Comparison of ENCODE assay signal across 25 cellular contexts in genomic region chr22:44002324-44002723, GRCh38.
"Had no signal": no experiment of that assay in that cellular context is flagged by ENCODE, and none has a peak within 500 bp of the region (broad histone marks: within the 10 kb centered on the region; RNA-seq: fewer than 3 reads in every experiment).

No MANE protein-coding gene starts in this region.

- DNase-seq: colonic mucosa; effector CD8-positive, alpha-beta T cell; endodermal cell; foreskin keratinocyte; heart left ventricle; kidney; natural killer cell; right lobe of liver; stimulated activated CD4-positive, alpha-beta T cell treated with anti-CD3 and anti-CD28 coated beads, Interleukin-12 subunit alpha, Interleukin-12 subunit beta, amount 100 ng/mL, for 4 hours; stimulated activated CD4-positive, alpha-beta T cell treated with anti-CD3 and anti-CD28 coated beads, Interleukin-1b, Interleukin-23, amount 100 ng/mL, for 48 hours; stimulated activated CD4-positive, alpha-beta T cell treated with anti-CD3 and anti-CD28 coated beads, Interleukin-4, amount 100 ng/mL, for 1 hour; stimulated activated CD8-positive, alpha-beta memory T cell treated with anti-CD3 and anti-CD28 coated beads, Interleukin-4, amount 100 ng/mL, for 48 hours; stimulated activated naive CD4-positive, alpha-beta T cell; stimulated activated naive CD8-positive, alpha-beta T cell treated with anti-CD3 and anti-CD28 coated beads, Interleukin-15, amount 100 ng/mL, for 72 hours; thyroid gland; trophoblast cell had no signal

- H3K36me3 Mint-ChIP-seq: natural killer cell had no signal

- H3K27ac ChIP-seq: colonic mucosa, esophagus muscularis mucosa, foreskin keratinocyte, gastroesophageal sphincter, hepatocyte, neural progenitor cell, parathyroid adenoma, right lobe of liver, thyroid gland had no signal

- ATAC-seq: foreskin keratinocyte; gastroesophageal sphincter; heart left ventricle; left lobe of liver; natural killer cell; right lobe of liver; stimulated activated naive CD8-positive, alpha-beta T cell treated with anti-CD3 and anti-CD28 coated beads, Interleukin-15, amount 100 ng/mL, for 72 hours had no signal

- H3K4me3 Mint-ChIP-seq: dendritic cell treated with granulocyte-macrophage colony-stimulating factor and Interleukin-4, amounts not matched to agents 40 ng/mL and 50 ng/mL, for 4 days; endodermal cell; natural killer cell; neural progenitor cell; stimulated activated naive CD8-positive, alpha-beta T cell treated with anti-CD3 and anti-CD28 coated beads, Interleukin-15, amount 100 ng/mL, for 72 hours had no signal

- H3K27me3 ChIP-seq: colonic mucosa, esophagus muscularis mucosa, foreskin keratinocyte, gastroesophageal sphincter, heart left ventricle, hepatocyte, neural progenitor cell, right lobe of liver, thyroid gland had no signal

- H3K4me3 ChIP-seq: colonic mucosa, esophagus muscularis mucosa, gastroesophageal sphincter, heart left ventricle, hepatocyte, neural progenitor cell, right lobe of liver, smooth muscle cell, thyroid gland had no signal

- H3K9me3 ChIP-seq: colonic mucosa, right lobe of liver, thyroid gland had no signal

- H3K4me1 ChIP-seq: colonic mucosa, foreskin keratinocyte, gastroesophageal sphincter, neural progenitor cell, parathyroid adenoma, right lobe of liver, thyroid gland had no signal

- H3K4me1 Mint-ChIP-seq: natural killer cell had no signal

- H3K27me3 Mint-ChIP-seq: dendritic cell treated with granulocyte-macrophage colony-stimulating factor and Interleukin-4, amounts not matched to agents 40 ng/mL and 50 ng/mL, for 4 days; progenitor cell of endocrine pancreas; stimulated activated naive CD8-positive, alpha-beta T cell treated with anti-CD3 and anti-CD28 coated beads, Interleukin-15, amount 100 ng/mL, for 72 hours had no signal

- H3K27ac Mint-ChIP-seq: dendritic cell treated with granulocyte-macrophage colony-stimulating factor and Interleukin-4, amounts not matched to agents 40 ng/mL and 50 ng/mL, for 4 days; endodermal cell; natural killer cell; neural progenitor cell; progenitor cell of endocrine pancreas; stimulated activated naive CD8-positive, alpha-beta T cell treated with anti-CD3 and anti-CD28 coated beads, Interleukin-15, amount 100 ng/mL, for 72 hours had no signal

- H3K9me3 Mint-ChIP-seq: dendritic cell treated with granulocyte-macrophage colony-stimulating factor and Interleukin-4, amounts not matched to agents 40 ng/mL and 50 ng/mL, for 4 days; natural killer cell; stimulated activated naive CD8-positive, alpha-beta T cell treated with anti-CD3 and anti-CD28 coated beads, Interleukin-15, amount 100 ng/mL, for 72 hours had no signal

- H3K36me3 ChIP-seq: colonic mucosa, neural progenitor cell had no signal

- H3K9ac ChIP-seq: neural progenitor cell, parathyroid adenoma had no signal
